8 cellular contexts compared by ENCODE assay signal in genomic region chr6:29941476-29941875, GRCh38. TPM values are rescaled to one million over a fixed set of nuclear protein-coding genes. Genes with fewer than 3 reads are reported as not detected.
DNase-seq lines count a peak whose midpoint lies in the region; ATAC-seq and TF ChIP-seq lines count a peak whose summit lies in the region.

No MANE protein-coding gene starts in this region.

- POLR2A ChIA-PET in AG04450 (lab: Yijun Ruan, JAX), result interaction anchor here (1.0 kb wide), 1 partner anchor 24 kb away, joined by 3 read pairs; no protein-coding TSS in a partner anchor

- WGBS in body of pancreas, 2 donors, result 26 to 41% methylated on average over 1 of the region's 1 CpG

- H3K27me3 Mint-ChIP-seq in IgD-negative memory B cell, result no peaks in the 10 kb centered on the region

- no peak for ATAC-seq in body of pancreas
- no peak for ATAC-seq in GM18519 (IDR thresholded peaks at IDR 0.05; ENCODE audit: low FRiP score, unreplicated experiment)

- peaks cover 14% of the 10 kb centered on the region for H3K36me3 Mint-ChIP-seq in IgD-negative memory B cell

- peak overlapping the region; percentile 100 for H3K27ac Mint-ChIP-seq in IgD-negative memory B cell

- no peak for TF ChIP-seq POLR2A in body of pancreas (IDR thresholded peaks at IDR 0.05)

- DNase-seq in AG04450 (ENCODE audit: low read depth, low spot score) (no peak), body of pancreas (no peak), DMS79 treated with DMSO at 0.1 percent for 48 hours (lab: John Stamatoyannopoulos, UW) (no peak), epidermal melanocyte (ENCODE audit: insufficient read length, low spot score) (no peak), NCI-H69 (lab: John Stamatoyannopoulos, UW) (no peak)

- H3K4me1 Mint-ChIP-seq in IgD-negative memory B cell, result peaks cover 23 to 33% (median 27%) of the 10 kb centered on the region in 3 donors

- H3K4me1 ChIP-seq in body of pancreas (peaks cover 14% of the 10 kb centered on the region), muscle layer of duodenum (ENCODE audit: control insufficient read depth in 1 of 2, insufficient read depth in 2 of 2, low read length in 2 of 2) (peaks cover 0 to 11% of the 10 kb centered on the region in 2 donors)

- H3K36me3 ChIP-seq in body of pancreas (replicated peaks in 1 of 2; ENCODE audit: insufficient read depth in 1 of 2, low read depth in 2 of 2), result no peaks in the 10 kb centered on the region
- H3K36me3 ChIP-seq in muscle layer of duodenum (ENCODE audit: control insufficient read depth in 1 of 2, insufficient read depth in 2 of 2, low read length in 2 of 2), result peaks cover 0 to 6% of the 10 kb centered on the region in 2 donors

- H3K9me3 ChIP-seq in AG04450 (ENCODE audit: control insufficient read depth, insufficient read depth, low read length), result no peaks in the 10 kb centered on the region; the same call in 1 of the 2 replicates
- H3K9me3 ChIP-seq in body of pancreas, result no peaks in the 10 kb centered on the region
- H3K9me3 ChIP-seq in muscle layer of duodenum (ENCODE audit: control insufficient read depth in 1 of 2, low read length in 2 of 2), result no peaks in the 10 kb centered on the region

- intact Hi-C loops in body of pancreas (cut with DNase I), result no loop called here

- H3K27me3 ChIP-seq in AG04450 (ENCODE audit: control insufficient read depth, insufficient read depth, low read length), result peaks cover 3% of the 10 kb centered on the region
- no peaks in the 10 kb centered on the region for H3K27me3 ChIP-seq in body of pancreas
- no peaks in the 10 kb centered on the region for H3K27me3 ChIP-seq in muscle layer of duodenum (ENCODE audit: low read depth, low read length)

- peaks cover 0 to 2% (median 0%) of the 10 kb centered on the region in 3 donors for H3K9me3 Mint-ChIP-seq in IgD-negative memory B cell

- H3K27ac ChIP-seq in AG04450 (ENCODE audit: low read depth, low read length) (no peak overlapping the region), body of pancreas (peak overlapping the region; percentile 75 to 81 (median 78)), muscle layer of duodenum (ENCODE audit: low read length) (peak overlapping the region; percentile 97)

- peak overlapping the region; percentile 67 for H3K4me3 ChIP-seq in AG04450 (ENCODE audit: low read depth, low read length)
- no peak overlapping the region for H3K4me3 ChIP-seq in body of pancreas
- H3K4me3 ChIP-seq in muscle layer of duodenum (ENCODE audit: low read depth in 1 of 2, low read length in 2 of 2), result peak overlapping the region; percentile 69 to 70

- TF ChIP-seq CTCF in AG04450 (IDR thresholded peaks at IDR 0.05; ENCODE audit: low read depth, low read length), result no peak
- no peak for TF ChIP-seq CTCF in body of pancreas (IDR thresholded peaks at IDR 0.05)

- peak overlapping the region; percentile 93 to 98 (median 96) for H3K4me3 Mint-ChIP-seq in IgD-negative memory B cell

- CTCF ChIA-PET in AG04450 (lab: Charles Lee), result no interaction called here

RNA-seq across cellular contexts. Expression of gene HLA-A, which starts 0.9 kb away (rescaled TPM):
- polyA plus RNA-seq in AG04450 (2011; rRNA removed), result 368 and 445 TPM in 2 replicates
- polyA minus RNA-seq in AG04450 (2011; rRNA and poly(A)+ RNA removed), result 80.3 and 107 TPM in 2 replicates
- 2,521 TPM for polyA plus RNA-seq in IgD-negative memory B cell
- 100 to 1,000 TPM; 104 to 281 TPM for total RNA-seq in body of pancreas

Comparison
In these comparisons a context has a peak if more than half of its experiments do, and no peak if none do; other contexts are left out.
1. H3K4me3 ChIP-seq: peak in AG04450 (single experiment) and muscle layer of duodenum (2 of 2); none in body of pancreas (0 of 2).